Comparison of ENCODE assay signal across 13 cellular contexts in genomic region chr3:149343951-149344350, GRCh38. TPM values are rescaled to one million over a fixed set of nuclear protein-coding genes. Genes with fewer than 3 reads are reported as not detected.
DNase-seq lines count a peak whose midpoint lies in the region; ATAC-seq lines count a peak whose summit lies in the region.
"Had no signal": no experiment of that assay in that cellular context is flagged by ENCODE, and none has a peak within 500 bp of the region (broad histone marks: within the 10 kb centered on the region; RNA-seq: fewer than 3 reads in every experiment).

No MANE protein-coding gene starts in this region.

- no peak overlapping the region for H2AK5ac ChIP-seq in mesendoderm (ENCODE audit: low read length)

- no peaks in the 10 kb centered on the region for H3K27me3 ChIP-seq in mesendoderm (ENCODE audit: insufficient read depth, low read length, poor library complexity)
- H3K27me3 ChIP-seq: pancreas, tibial artery had no signal

- ATAC-seq in HG03521 (IDR thresholded peaks at IDR 0.05; ENCODE audit: unreplicated experiment) (no peak), GM21515 (IDR thresholded peaks at IDR 0.05; ENCODE audit: unreplicated experiment) (no peak)
- ATAC-seq: activated T-cell treated with anti-CD3 and anti-CD28 coated beads, Interleukin-2, amount 50 U/mL, for 72 hours; pancreas had no signal

- H2BK5ac ChIP-seq in mesendoderm (ENCODE audit: low read length), result no peak overlapping the region

- H3K18ac ChIP-seq in mesendoderm (ENCODE audit: low read length), result no peak overlapping the region

- H3K27ac ChIP-seq in mesendoderm (ENCODE audit: low read depth, low read length), result no peak overlapping the region
- H3K27ac ChIP-seq: coronary artery, tibial artery had no signal

- no peaks in the 10 kb centered on the region for H3K79me1 ChIP-seq in mesendoderm (ENCODE audit: low read length)

- peak; percentile 8 for DNase-seq in NCI-H345 (lab: John Stamatoyannopoulos, UW)
- DNase-seq in NCI-H345 treated with DMSO at 0.1 percent for 48 hours (lab: John Stamatoyannopoulos, UW; ENCODE audit: unreplicated experiment), result no peak
- DNase-seq in Jurkat, Clone E6-1 (ENCODE audit: low read depth, low spot score), result peak; percentile 11
- DNase-seq in SK-MEL-5 (ENCODE audit: low read depth, low spot score), result peak; percentile 20
- DNase-seq in mesendoderm, result peak; percentile 48
- DNase-seq in NOMO-1 (lab: John Stamatoyannopoulos, UW; ENCODE audit: unreplicated experiment in 2 of 2), result no peak
- DNase-seq: activated CD4-positive, alpha-beta T cell treated with anti-CD3 and anti-CD28 coated beads, Interleukin-2, amount 50 U/mL, for 1 hour; activated T-cell treated with anti-CD3 and anti-CD28 coated beads, Interleukin-2, amount 50 U/mL, for 72 hours; pancreas; tibial artery had no signal

- H3K4me3 ChIP-seq in Jurkat, Clone E6-1 (ENCODE audit: low read length), result no peak overlapping the region
- no peak overlapping the region for H3K4me3 ChIP-seq in mesendoderm (ENCODE audit: low read length)
- H3K4me3 ChIP-seq: coronary artery, pancreas, tibial artery had no signal

- H3K56ac ChIP-seq in mesendoderm (ENCODE audit: low read length), result no peak overlapping the region

- no peak overlapping the region for H4K5ac ChIP-seq in mesendoderm (ENCODE audit: low read length)

- H3K36me3 ChIP-seq in mesendoderm (ENCODE audit: control insufficient read depth, insufficient read depth, low read length), result no peaks in the 10 kb centered on the region
- H3K36me3 ChIP-seq: pancreas, tibial artery had no signal

- H3K4ac ChIP-seq in mesendoderm (ENCODE audit: low read depth, low read length), result no peak overlapping the region

- in situ Hi-C loops in SK-MEL-5 (cut with HindIII; ENCODE audit: low pct_unique_long_range_greater_than_20kb, low sequenced_read_pairs), result no loop called here

- no peaks in the 10 kb centered on the region for H3K4me1 ChIP-seq in mesendoderm (ENCODE audit: control insufficient read depth, low read depth, low read length)

- no CpG with 5 or more reads among the region's 4 CpGs for WGBS in mesendoderm (ENCODE audit: extremely low coverage, insufficient coverage, low lambda C conversion rate)

- H3K4me2 ChIP-seq in mesendoderm (ENCODE audit: low read length), result no peak overlapping the region

- no peak overlapping the region for H2BK15ac ChIP-seq in mesendoderm (replicated peaks; ENCODE audit: low read depth)

- H4K8ac ChIP-seq in mesendoderm (ENCODE audit: low read depth, low read length), result no peak overlapping the region

- H3K9ac ChIP-seq in mesendoderm (ENCODE audit: low read length), result no peak overlapping the region

- H3K23ac ChIP-seq in mesendoderm (ENCODE audit: low read length), result no peak overlapping the region

- no peak overlapping the region for H2BK120ac ChIP-seq in mesendoderm (ENCODE audit: low read depth, low read length)

- H3K79me2 ChIP-seq in mesendoderm (ENCODE audit: control insufficient read depth, insufficient read depth, low read length), result no peaks in the 10 kb centered on the region

RNA-seq across cellular contexts. Expression of gene TM4SF18, which starts 10.5 kb away (rescaled TPM):
- not detected for polyA plus RNA-seq in Jurkat, Clone E6-1 (2012; ENCODE audit: insufficient read depth, insufficient read length)
- total RNA-seq in SK-MEL-5 (2014; rRNA removed; shearing (Covaris generic)), result 66.3 and 72.6 TPM in 2 replicates
- polyA plus RNA-seq in SK-MEL-5 (2015; cell fraction: cytosol; rRNA removed), result 28.0 and 33.4 TPM in 2 replicates
- polyA plus RNA-seq in SK-MEL-5 (2015; cell fraction: nucleus; rRNA removed), result 6.6 and 15.0 TPM in 2 replicates
- 1.3 TPM for polyA plus RNA-seq in mesendoderm (2013, experiment 1 of 2)
- 1.3 TPM for polyA plus RNA-seq in mesendoderm (2013, experiment 2 of 2)
- total RNA-seq: activated T-cell treated with anti-CD3 and anti-CD28 coated beads, Interleukin-2, amount 50 U/mL, for 72 hours had no signal

RNA-seq across cellular contexts. Expression of gene TM4SF1, which starts 33.5 kb away (rescaled TPM):
- polyA plus RNA-seq in Jurkat, Clone E6-1 (2012; ENCODE audit: insufficient read depth, insufficient read length), result not detected
- 60.2 and 65.0 TPM in 2 replicates for total RNA-seq in SK-MEL-5 (2014; rRNA removed; shearing (Covaris generic))
- 64.1 and 68.2 TPM in 2 replicates for polyA plus RNA-seq in SK-MEL-5 (2015; cell fraction: cytosol; rRNA removed)
- 30.0 and 39.3 TPM in 2 replicates for polyA plus RNA-seq in SK-MEL-5 (2015; cell fraction: nucleus; rRNA removed)
- 0.22 TPM for polyA plus RNA-seq in mesendoderm (2013, experiment 1 of 2)
- polyA plus RNA-seq in mesendoderm (2013, experiment 2 of 2), result 0.25 TPM

Comparison
In these comparisons a context has a peak if more than half of its experiments do, and no peak if none do; other contexts are left out.
1. DNase-seq: peak in NCI-H345 (single experiment), Jurkat, Clone E6-1 (single experiment), SK-MEL-5 (single experiment) and mesendoderm (single experiment); none in NCI-H345 treated with DMSO at 0.1 percent for 48 hours (single experiment) and NOMO-1 (0 of 2).